20 cellular contexts compared by ENCODE assay signal in genomic region chr1:30320581-30320890, GRCh38.
DNase-seq lines count a peak whose midpoint lies in the region; ATAC-seq and TF ChIP-seq lines count a peak whose summit lies in the region.
"Had no signal": no experiment of that assay in that cellular context is flagged by ENCODE, and none has a peak within 500 bp of the region (broad histone marks: within the 10 kb centered on the region; RNA-seq: fewer than 3 reads in every experiment).

No MANE protein-coding gene starts in this region.

- peak; percentile 34 for DNase-seq in activated CD8-positive, alpha-beta memory T cell treated with anti-CD3 and anti-CD28 coated beads, Interleukin-2, amount 50 U/mL, for 48 hours
- DNase-seq in activated CD8-positive, alpha-beta memory T cell treated with anti-CD3 and anti-CD28 coated beads, Interleukin-2, amount 10 ng/mL, durations not matched to agents 7 days and 5 days: no peak
- DNase-seq in islet precursor cell: peak; percentile 54
- peak; percentile 61 for DNase-seq in type B pancreatic cell (ENCODE audit: extremely low spot score, unreplicated experiment)
- no peak for DNase-seq in sigmoid colon
- DNase-seq: CD8-positive, alpha-beta memory T cell; DMS53; EL; KBM-7; NCI-H1105; NCI-H1694; NCI-H2081 treated with DMSO at 0.1 percent for 48 hours; NCI-H2227 treated with DMSO at 0.1 percent for 48 hours; NCI-H524; PC-9 had no signal

- no peak for TF ChIP-seq EP300 in sigmoid colon (IDR thresholded peaks at IDR 0.05)

- H3K27me3 ChIP-seq in sigmoid colon: peaks cover 0 to 20% (median 0%) of the 10 kb centered on the region in 3 donors

- H3K27ac Mint-ChIP-seq in activated CD8-positive, alpha-beta memory T cell treated with anti-CD3 and anti-CD28 coated beads, Interleukin-2, amount 10 ng/mL, durations not matched to agents 7 days and 5 days: no peak overlapping the region
- H3K27ac Mint-ChIP-seq in type B pancreatic cell: no peak overlapping the region
- H3K27ac Mint-ChIP-seq: CD8-positive, alpha-beta memory T cell had no signal

- TF ChIP-seq CTCF in HEK293 (tag by site-specific recombination; IDR thresholded peaks at IDR 0.05) (no peak), type B pancreatic cell (conservative IDR thresholded peaks at IDR 0.05) (no peak), sigmoid colon (IDR thresholded peaks at IDR 0.05) (no peak)

- ATAC-seq in activated CD8-positive, alpha-beta memory T cell treated with anti-CD3 and anti-CD28 coated beads, Interleukin-2, amount 10 ng/mL, durations not matched to agents 7 days and 5 days: no peak
- ATAC-seq in HG02938 (IDR thresholded peaks at IDR 0.05; ENCODE audit: unreplicated experiment): no peak
- ATAC-seq: A549, HepG2 had no signal

- POLR2A ChIA-PET in HEK293 (lab: Yijun Ruan, JAX): no interaction called here

- H3K4me3 ChIP-seq in HEK293 (ENCODE audit: low read depth, low read length) (no peak overlapping the region), sigmoid colon (no peak overlapping the region)
- H3K4me3 ChIP-seq: A549, PC-9 had no signal

- H3K36me3 ChIP-seq in HEK293 (ENCODE audit: control insufficient read depth in 2 of 2, insufficient read depth in 1 of 2, low read length in 2 of 2): no peaks in the 10 kb centered on the region
- no peaks in the 10 kb centered on the region for H3K36me3 ChIP-seq in sigmoid colon

- H3K4me1 Mint-ChIP-seq in activated CD8-positive, alpha-beta memory T cell treated with anti-CD3 and anti-CD28 coated beads, Interleukin-2, amount 10 ng/mL, durations not matched to agents 7 days and 5 days: no peaks in the 10 kb centered on the region
- H3K4me1 Mint-ChIP-seq in type B pancreatic cell (ENCODE audit: unreplicated experiment): peaks cover 29% of the 10 kb centered on the region
- H3K4me1 Mint-ChIP-seq: CD8-positive, alpha-beta memory T cell had no signal

- intact Hi-C loops in sigmoid colon (cut with DNase I): no loop called here

- no peaks in the 10 kb centered on the region for H3K4me1 ChIP-seq in HEK293 (ENCODE audit: control insufficient read depth, insufficient read depth, low read length)
- no peaks in the 10 kb centered on the region for H3K4me1 ChIP-seq in sigmoid colon
- H3K4me1 ChIP-seq: A549 had no signal

- H3K36me3 Mint-ChIP-seq in activated CD8-positive, alpha-beta memory T cell treated with anti-CD3 and anti-CD28 coated beads, Interleukin-2, amount 10 ng/mL, durations not matched to agents 7 days and 5 days: no peaks in the 10 kb centered on the region
- no peaks in the 10 kb centered on the region for H3K36me3 Mint-ChIP-seq in type B pancreatic cell
- H3K36me3 Mint-ChIP-seq: CD8-positive, alpha-beta memory T cell had no signal

- CTCF ChIA-PET in activated CD8-positive, alpha-beta memory T cell treated with anti-CD3 and anti-CD28 coated beads, Interleukin-2, amount 10 ng/mL, durations not matched to agents 7 days and 5 days (lab: Charles Lee): no interaction called here
- CTCF ChIA-PET in HEK293 (lab: Yijun Ruan, JAX): interaction anchor here (2.4 kb wide), 1 partner anchor 60 kb away, joined by 9 read pairs; no protein-coding TSS in a partner anchor

- H3K27me3 Mint-ChIP-seq in activated CD8-positive, alpha-beta memory T cell treated with anti-CD3 and anti-CD28 coated beads, Interleukin-2, amount 10 ng/mL, durations not matched to agents 7 days and 5 days: no peaks in the 10 kb centered on the region
- peaks cover 6% of the 10 kb centered on the region for H3K27me3 Mint-ChIP-seq in type B pancreatic cell

- WGBS in sigmoid colon, 2 donors: 42 to 62% methylated on average over 2 of the region's 2 CpGs

- TF ChIP-seq POLR2A in sigmoid colon (IDR thresholded peaks at IDR 0.05): no peak

- H3K9me3 ChIP-seq in HEK293 (ENCODE audit: control insufficient read depth, insufficient read depth, low read depth, low read length) (no peaks in the 10 kb centered on the region), sigmoid colon (no peaks in the 10 kb centered on the region)
- H3K9me3 ChIP-seq: A549 had no signal

- no peak overlapping the region for H3K27ac ChIP-seq in HEK293 (ENCODE audit: extremely low read depth, low read depth, low read length)
- no peak overlapping the region for H3K27ac ChIP-seq in sigmoid colon
- H3K27ac ChIP-seq: A549, PC-9, RWPE1 had no signal

- H3K4me3 Mint-ChIP-seq in activated CD8-positive, alpha-beta memory T cell treated with anti-CD3 and anti-CD28 coated beads, Interleukin-2, amount 10 ng/mL, durations not matched to agents 7 days and 5 days: no peak overlapping the region
- H3K4me3 Mint-ChIP-seq in type B pancreatic cell: no peak overlapping the region
- H3K4me3 Mint-ChIP-seq: CD8-positive, alpha-beta memory T cell had no signal

- no peaks in the 10 kb centered on the region for H3K9me3 Mint-ChIP-seq in activated CD8-positive, alpha-beta memory T cell treated with anti-CD3 and anti-CD28 coated beads, Interleukin-2, amount 10 ng/mL, durations not matched to agents 7 days and 5 days (ENCODE audit: low read depth)
- no peaks in the 10 kb centered on the region for H3K9me3 Mint-ChIP-seq in type B pancreatic cell

TF ChIP-seq in HEK293, 187 proteins besides CTCF, POLR2A, EP300 and RAD21:
- TF ChIP-seq ZFP37 (tag by site-specific recombination; IDR thresholded peaks at IDR 0.05) (no peak), ZFHX2 (tag by site-specific recombination; conservative IDR thresholded peaks at IDR 0.05) (peak; percentile 45; the same call in 1 of the 2 replicates), ZNF791 (tag by site-specific recombination; IDR thresholded peaks at IDR 0.05) (no peak)

Comparison
In these comparisons a context has a peak if more than half of its experiments do, and no peak if none do; other contexts are left out.
1. DNase-seq: peak in activated CD8-positive, alpha-beta memory T cell treated with anti-CD3 and anti-CD28 coated beads, Interleukin-2, amount 50 U/mL, for 48 hours (single experiment), islet precursor cell (single experiment) and type B pancreatic cell (single experiment); none in activated CD8-positive, alpha-beta memory T cell treated with anti-CD3 and anti-CD28 coated beads, Interleukin-2, amount 10 ng/mL, durations not matched to agents 7 days and 5 days (single experiment) and sigmoid colon (single experiment).